ENCODE assay signal across 13 cellular contexts in genomic region chr1:63794927-63795326, GRCh38. TPM values are rescaled to one million over a fixed set of nuclear protein-coding genes. Genes with fewer than 3 reads are reported as not detected.
DNase-seq lines count a peak whose midpoint lies in the region; ATAC-seq and TF ChIP-seq lines count a peak whose summit lies in the region.
"Had no signal": no experiment of that assay in that cellular context is flagged by ENCODE, and none has a peak within 500 bp of the region (broad histone marks: within the 10 kb centered on the region; RNA-seq: fewer than 3 reads in every experiment).

No MANE protein-coding gene starts in this region.

- intact Hi-C loops in ascending aorta (cut with DNase I) (no loop called here), sciatic nerve (cut with DNase I) (no loop called here)

- peak overlapping the region; percentile 8 for H3K9ac ChIP-seq in HUES6 (ENCODE audit: low read length)

- H3K4me1 ChIP-seq in HUES6 (ENCODE audit: control insufficient read depth, insufficient read depth, low read length), result peaks cover 73% of the 10 kb centered on the region
- peaks cover 10 to 57% of the 10 kb centered on the region in 2 donors for H3K4me1 ChIP-seq in ascending aorta
- H3K4me1 ChIP-seq in lung (ENCODE audit: control insufficient read depth in 2 of 2, insufficient read depth in 2 of 2, low read length in 2 of 2), result peaks cover 8 to 21% of the 10 kb centered on the region in 2 donors

- H3K9me3 ChIP-seq in HUES6 (ENCODE audit: control insufficient read depth, insufficient read depth, low read depth, low read length) (no peaks in the 10 kb centered on the region), ascending aorta (no peaks in the 10 kb centered on the region), lung (ENCODE audit: control insufficient read depth in 2 of 2, insufficient read depth in 1 of 2, low read length in 1 of 2) (no peaks in the 10 kb centered on the region)

- H3K27ac ChIP-seq in HUES6 (ENCODE audit: low read depth, low read length), result peak overlapping the region; percentile 39; the same call in 1 of the 2 replicates
- peak overlapping the region; percentile 53 to 57 for H3K27ac ChIP-seq in ascending aorta
- no peak overlapping the region for H3K27ac ChIP-seq in lung (ENCODE audit: low read depth in 1 of 2, low read length in 1 of 2)

- no peak for TF ChIP-seq CTCF in AG10803 (conservative IDR thresholded peaks at IDR 0.05; ENCODE audit: low read length)
- TF ChIP-seq CTCF in ascending aorta (IDR thresholded peaks at IDR 0.05), result no peak
- TF ChIP-seq CTCF in lung (IDR thresholded peaks at IDR 0.05; ENCODE audit: control extremely low read depth, extremely low read depth), result no peak

- H3K4me3 ChIP-seq in AG10803 (ENCODE audit: low read length) (no peak overlapping the region), HUES6 (ENCODE audit: low read depth, low read length) (no peak overlapping the region), ascending aorta (peak overlapping the region in 1 of 2 donors; percentile 24), lung (no peak overlapping the region)
- H3K4me3 ChIP-seq: K562 had no signal

- ATAC-seq in lung (ENCODE audit: insufficient read depth, low FRiP score) (peak; percentile 46), sciatic nerve (no peak), HG02642 (IDR thresholded peaks at IDR 0.05; ENCODE audit: poor library complexity, unreplicated experiment) (no peak)
- ATAC-seq: K562 had no signal

- H3K27me3 ChIP-seq in HUES6 (ENCODE audit: control insufficient read depth, insufficient read depth, low read length) (no peaks in the 10 kb centered on the region), ascending aorta (no peaks in the 10 kb centered on the region), lung (ENCODE audit: control insufficient read depth, insufficient read depth) (no peaks in the 10 kb centered on the region)

- H3K36me3 ChIP-seq in HUES6 (ENCODE audit: control insufficient read depth, insufficient read depth, low read length), result no peaks in the 10 kb centered on the region
- H3K36me3 ChIP-seq in ascending aorta, result no peaks in the 10 kb centered on the region
- H3K36me3 ChIP-seq in lung (ENCODE audit: control insufficient read depth in 2 of 2, insufficient read depth in 2 of 2, low read length in 2 of 2), result no peaks in the 10 kb centered on the region

- 61 to 76% methylated on average over 7 of the region's 7 CpGs for WGBS in lung, 2 donors

- DNase-seq in AG10803 (ENCODE audit: low read depth) (peak; percentile 25), ascending aorta (ENCODE audit: low spot score in 2 of 2) (no peak), lung (ENCODE audit: low spot score) (peak; percentile 75), sciatic nerve (ENCODE audit: low spot score) (no peak), NCI-H1092 treated with DMSO at 0.1 percent for 48 hours (lab: John Stamatoyannopoulos, UW) (no peak), D341Med (ENCODE audit: low spot score) (no peak)
- DNase-seq: activated CD4-positive, CD25-positive, alpha-beta regulatory T cell; activated T-cell treated with anti-CD3 and anti-CD28 coated beads, Interleukin-2, amount 50 U/mL, for 1 hour; NCI-H2171 treated with DMSO at 0.1 percent for 48 hours had no signal

RNA-seq across cellular contexts. Expression of gene ROR1, which starts 21.1 kb away (rescaled TPM):
- total RNA-seq in ascending aorta (115 TPM), lung (10 to 100 TPM; 23.2 to 47.0 TPM), sciatic nerve (16.7 TPM)
- 1 to 10 TPM; 2.9 to 4.8 TPM for polyA plus RNA-seq in lung
- polyA plus RNA-seq: CD14-positive monocyte, K562 had no signal

Comparison
In these comparisons a context has a peak if more than half of its experiments do, and no peak if none do; other contexts are left out.
1. DNase-seq: peak in AG10803 (single experiment) and lung (single experiment); none in ascending aorta (0 of 2), sciatic nerve (single experiment), NCI-H1092 treated with DMSO at 0.1 percent for 48 hours (single experiment) and D341Med (single experiment).
2. H3K27ac ChIP-seq: peak in HUES6 (single experiment) and ascending aorta (2 of 2); none in lung (0 of 2).